Comparison of ENCODE assay signal across 17 cellular contexts in genomic region chr19:46606681-46607440, GRCh38. TPM values are rescaled to one million over a fixed set of nuclear protein-coding genes. Genes with fewer than 3 reads are reported as not detected.
DNase-seq lines count a peak whose midpoint lies in the region; ATAC-seq, FAIRE-seq and TF ChIP-seq lines count a peak whose summit lies in the region.
"Had no signal": no experiment of that assay in that cellular context is flagged by ENCODE, and none has a peak within 500 bp of the region (broad histone marks: within the 10 kb centered on the region; RNA-seq: fewer than 3 reads in every experiment).

No MANE protein-coding gene starts in this region.

- no peaks in the 10 kb centered on the region for H3K9me3 Mint-ChIP-seq in activated CD4-positive, alpha-beta memory T cell treated with anti-CD3 and anti-CD28 coated beads, Interleukin-2, amount 10 ng/mL, durations not matched to agents 7 days and 5 days
- no peaks in the 10 kb centered on the region for H3K9me3 Mint-ChIP-seq in activated CD4-positive, alpha-beta memory T cell treated with anti-CD3 and anti-CD28 coated beads for 36 hours
- H3K9me3 Mint-ChIP-seq in stimulated activated effector memory CD8-positive, alpha-beta T cell treated with anti-CD3 and anti-CD28 coated beads, Interleukin-12 subunit alpha, Interleukin-12 subunit beta, amount 100 ng/mL, for 72 hours: no peaks in the 10 kb centered on the region

- no peaks in the 10 kb centered on the region for H3K27me3 Mint-ChIP-seq in activated CD4-positive, alpha-beta memory T cell treated with anti-CD3 and anti-CD28 coated beads, Interleukin-2, amount 10 ng/mL, durations not matched to agents 7 days and 5 days
- no peaks in the 10 kb centered on the region for H3K27me3 Mint-ChIP-seq in activated CD4-positive, alpha-beta memory T cell treated with anti-CD3 and anti-CD28 coated beads for 36 hours

- intact Hi-C loops in activated CD4-positive, alpha-beta memory T cell treated with anti-CD3 and anti-CD28 coated beads for 36 hours (cut with micrococcal nuclease): no loop called here
- intact Hi-C loops in kidney (cut with DNase I) (no loop called here), prostate gland (cut with DNase I) (no loop called here)

- no peaks in the 10 kb centered on the region for H3K9me3 ChIP-seq in kidney (ENCODE audit: control insufficient read depth in 1 of 2, low read length in 2 of 2)
- no peaks in the 10 kb centered on the region for H3K9me3 ChIP-seq in prostate gland

- TF ChIP-seq CTCF in VCaP (conservative IDR thresholded peaks at IDR 0.05): no peak
- no peak for TF ChIP-seq CTCF in kidney (IDR thresholded peaks at IDR 0.05; ENCODE audit: borderline replicate concordance, extremely low read depth, insufficient read depth)
- no peak for TF ChIP-seq CTCF in prostate gland (IDR thresholded peaks at IDR 0.05)

- H3K27ac ChIP-seq in VCaP: 0 out of 2 replicates have a peak overlapping the region, but pooled peaks have one; percentile 99
- no peak overlapping the region for H3K27ac ChIP-seq in kidney (ENCODE audit: low read depth in 2 of 2, low read length in 2 of 2)
- no peak overlapping the region for H3K27ac ChIP-seq in prostate gland

- FAIRE-seq in kidney (lab: Jason Lieb, UNC): no peak
- FAIRE-seq: A204.1, G401.6, GM18507 had no signal

- H3K4me1 ChIP-seq in kidney (ENCODE audit: control insufficient read depth in 1 of 2, insufficient read depth in 1 of 2, low read depth in 1 of 2, low read length in 2 of 2) (peaks cover 20 to 31% of the 10 kb centered on the region in 2 donors), prostate gland (replicated peaks) (peaks cover 3% of the 10 kb centered on the region)

- TF ChIP-seq POLR2A in prostate gland (IDR thresholded peaks at IDR 0.05): no peak

- H3K36me3 Mint-ChIP-seq in activated CD4-positive, alpha-beta memory T cell treated with anti-CD3 and anti-CD28 coated beads, Interleukin-2, amount 10 ng/mL, durations not matched to agents 7 days and 5 days (ENCODE audit: low read depth): peaks cover 84% of the 10 kb centered on the region
- H3K36me3 Mint-ChIP-seq in activated CD4-positive, alpha-beta memory T cell treated with anti-CD3 and anti-CD28 coated beads for 36 hours: peaks cover 54% of the 10 kb centered on the region
- peaks cover 87% of the 10 kb centered on the region for H3K36me3 Mint-ChIP-seq in stimulated activated effector memory CD8-positive, alpha-beta T cell treated with anti-CD3 and anti-CD28 coated beads, Interleukin-12 subunit alpha, Interleukin-12 subunit beta, amount 100 ng/mL, for 72 hours

- DNase-seq in activated CD4-positive, alpha-beta memory T cell treated with anti-CD3 and anti-CD28 coated beads, Interleukin-2, amount 10 ng/mL, durations not matched to agents 7 days and 5 days: peak; percentile 10
- no peak for DNase-seq in activated CD4-positive, alpha-beta memory T cell treated with anti-CD3 and anti-CD28 coated beads for 36 hours
- DNase-seq in kidney (peak; percentile 53), UCSD-AML1 (lab: John Stamatoyannopoulos, UW; ENCODE audit: unreplicated experiment) (no peak), NOMO-1 (lab: John Stamatoyannopoulos, UW; ENCODE audit: unreplicated experiment in 2 of 2) (no peak), prostate gland (ENCODE audit: low spot score) (no peak)
- DNase-seq in stimulated activated effector memory CD8-positive, alpha-beta T cell treated with anti-CD3 and anti-CD28 coated beads, Interleukin-12 subunit alpha, Interleukin-12 subunit beta, amount 100 ng/mL, for 72 hours (ENCODE audit: low spot score in 2 of 2): no peak
- DNase-seq: activated CD8-positive, alpha-beta memory T cell treated with anti-CD3 and anti-CD28 coated beads, Interleukin-2, amount 50 U/mL, for 4 hours; effector CD4-positive, alpha-beta T cell; foreskin fibroblast; GOT3 had no signal

- no peak overlapping the region for H3K4me3 Mint-ChIP-seq in activated CD4-positive, alpha-beta memory T cell treated with anti-CD3 and anti-CD28 coated beads, Interleukin-2, amount 10 ng/mL, durations not matched to agents 7 days and 5 days
- H3K4me3 Mint-ChIP-seq in activated CD4-positive, alpha-beta memory T cell treated with anti-CD3 and anti-CD28 coated beads for 36 hours: no peak overlapping the region
- no peak overlapping the region for H3K4me3 Mint-ChIP-seq in stimulated activated effector memory CD8-positive, alpha-beta T cell treated with anti-CD3 and anti-CD28 coated beads, Interleukin-12 subunit alpha, Interleukin-12 subunit beta, amount 100 ng/mL, for 72 hours

- ATAC-seq in stimulated activated effector memory CD8-positive, alpha-beta T cell treated with anti-CD3 and anti-CD28 coated beads, Interleukin-12 subunit alpha, Interleukin-12 subunit beta, amount 100 ng/mL, for 72 hours: no peak
- ATAC-seq: right cardiac atrium had no signal

- H3K36me3 ChIP-seq in kidney (ENCODE audit: control insufficient read depth in 1 of 2, insufficient read depth in 2 of 2, low read length in 2 of 2): peaks cover 21 to 40% of the 10 kb centered on the region in 2 donors
- H3K36me3 ChIP-seq in prostate gland: peaks cover 10 to 15% of the 10 kb centered on the region in 2 donors

- no peak overlapping the region for H3K27ac Mint-ChIP-seq in activated CD4-positive, alpha-beta memory T cell treated with anti-CD3 and anti-CD28 coated beads, Interleukin-2, amount 10 ng/mL, durations not matched to agents 7 days and 5 days
- H3K27ac Mint-ChIP-seq in activated CD4-positive, alpha-beta memory T cell treated with anti-CD3 and anti-CD28 coated beads for 36 hours: no peak overlapping the region
- H3K27ac Mint-ChIP-seq in stimulated activated effector memory CD8-positive, alpha-beta T cell treated with anti-CD3 and anti-CD28 coated beads, Interleukin-12 subunit alpha, Interleukin-12 subunit beta, amount 100 ng/mL, for 72 hours: peak overlapping the region; percentile 15

- no peak overlapping the region for H3K4me3 ChIP-seq in kidney (ENCODE audit: low read length in 2 of 2)
- no peak overlapping the region for H3K4me3 ChIP-seq in prostate gland

- no peak overlapping the region for H3K9ac ChIP-seq in kidney (ENCODE audit: low read length in 2 of 2)

- POLR2A ChIA-PET in activated CD4-positive, alpha-beta memory T cell treated with anti-CD3 and anti-CD28 coated beads, Interleukin-2, amount 10 ng/mL, durations not matched to agents 7 days and 5 days (lab: Charles Lee): interaction anchor here (0.7 to 1.2 kb wide), 3 partner anchors 12 to 96 kb away, joined by 3 to 4 read pairs (median 4); no protein-coding TSS in a partner anchor
- POLR2A ChIA-PET in activated CD4-positive, alpha-beta memory T cell treated with anti-CD3 and anti-CD28 coated beads for 36 hours (lab: Charles Lee): interaction anchor here (0.7 to 1.2 kb wide), 3 partner anchors 13 to 108 kb away, joined by 3 to 5 read pairs (median 3); no protein-coding TSS in a partner anchor

- no peaks in the 10 kb centered on the region for H3K27me3 ChIP-seq in prostate gland (replicated peaks; ENCODE audit: insufficient read depth)

- 65% methylated on average over 12 of the region's 12 CpGs for WGBS in prostate gland

- CTCF ChIA-PET in activated CD4-positive, alpha-beta memory T cell treated with anti-CD3 and anti-CD28 coated beads, Interleukin-2, amount 10 ng/mL, durations not matched to agents 7 days and 5 days (lab: Charles Lee): interaction anchor here (0.6 to 1.6 kb wide), 2 partner anchors 55 to 233 kb away, joined by 5 read pairs; no protein-coding TSS in a partner anchor
- CTCF ChIA-PET in activated CD4-positive, alpha-beta memory T cell treated with anti-CD3 and anti-CD28 coated beads for 36 hours (lab: Charles Lee): interaction anchor here (1.5 to 1.9 kb wide), 3 partner anchors 10 to 91 kb away, joined by 4 to 18 read pairs (median 4); no protein-coding TSS in a partner anchor

- peaks cover 72% of the 10 kb centered on the region for H3K4me1 Mint-ChIP-seq in activated CD4-positive, alpha-beta memory T cell treated with anti-CD3 and anti-CD28 coated beads, Interleukin-2, amount 10 ng/mL, durations not matched to agents 7 days and 5 days
- peaks cover 51% of the 10 kb centered on the region for H3K4me1 Mint-ChIP-seq in activated CD4-positive, alpha-beta memory T cell treated with anti-CD3 and anti-CD28 coated beads for 36 hours (ENCODE audit: low read depth)
- peaks cover 74% of the 10 kb centered on the region for H3K4me1 Mint-ChIP-seq in stimulated activated effector memory CD8-positive, alpha-beta T cell treated with anti-CD3 and anti-CD28 coated beads, Interleukin-12 subunit alpha, Interleukin-12 subunit beta, amount 100 ng/mL, for 72 hours

RNA-seq across cellular contexts. Expression of gene CALM3, which starts 5.7 kb away (rescaled TPM):
- total RNA-seq in activated CD4-positive, alpha-beta memory T cell treated with anti-CD3 and anti-CD28 coated beads, Interleukin-2, amount 10 ng/mL, durations not matched to agents 7 days and 5 days: 100 to 1,000 TPM; 446 to 465 TPM
- total RNA-seq in activated CD4-positive, alpha-beta memory T cell treated with anti-CD3 and anti-CD28 coated beads for 36 hours: 100 to 1,000 TPM; 410 to 425 TPM
- 217 TPM for total RNA-seq in kidney
- polyA plus RNA-seq in kidney (ENCODE audit: insufficient read depth, low read depth, low replicate concordance): 350 TPM
- 100 to 1,000 TPM; 166 to 171 TPM for total RNA-seq in prostate gland

RNA-seq across cellular contexts. Expression of gene PTGIR, which starts 18.0 kb away (rescaled TPM):
- 1 to 10 TPM; 5.3 to 5.6 TPM for total RNA-seq in activated CD4-positive, alpha-beta memory T cell treated with anti-CD3 and anti-CD28 coated beads, Interleukin-2, amount 10 ng/mL, durations not matched to agents 7 days and 5 days
- total RNA-seq in activated CD4-positive, alpha-beta memory T cell treated with anti-CD3 and anti-CD28 coated beads for 36 hours: 10 to 100 TPM; 22.6 to 24.6 TPM
- total RNA-seq in kidney (10.1 TPM), prostate gland (1 to 10 TPM in 1 of 2 donors, not detected in 1; 2.2 TPM)
- 7.5 TPM for polyA plus RNA-seq in kidney (ENCODE audit: insufficient read depth, low read depth, low replicate concordance)
- total RNA-seq: LHCN-M2 had no signal

RNA-seq across cellular contexts. Expression of gene GNG8, which starts 29.1 kb away (rescaled TPM):
- total RNA-seq in activated CD4-positive, alpha-beta memory T cell treated with anti-CD3 and anti-CD28 coated beads, Interleukin-2, amount 10 ng/mL, durations not matched to agents 7 days and 5 days: 1 to 10 TPM; 3.1 to 3.4 TPM
- 1 to 10 TPM; 9.5 TPM for total RNA-seq in activated CD4-positive, alpha-beta memory T cell treated with anti-CD3 and anti-CD28 coated beads for 36 hours
- not detected for total RNA-seq in kidney
- polyA plus RNA-seq in kidney (ENCODE audit: insufficient read depth, low read depth, low replicate concordance): not detected
- total RNA-seq in prostate gland: not detected
- total RNA-seq: LHCN-M2 had no signal
- polyA plus RNA-seq: right cardiac atrium had no signal

RNA-seq across cellular contexts. Expression of gene DACT3, which starts 54.1 kb away (rescaled TPM):
- total RNA-seq in activated CD4-positive, alpha-beta memory T cell treated with anti-CD3 and anti-CD28 coated beads, Interleukin-2, amount 10 ng/mL, durations not matched to agents 7 days and 5 days: under 1 TPM; 0.15 to 0.20 TPM
- 1 to 10 TPM; 2.8 to 3.0 TPM for total RNA-seq in activated CD4-positive, alpha-beta memory T cell treated with anti-CD3 and anti-CD28 coated beads for 36 hours
- total RNA-seq in kidney (10.4 TPM), prostate gland (10 to 100 TPM in 1 of 2 donors, 1 to 10 TPM in 1; 8.6 to 28.1 TPM)
- polyA plus RNA-seq in kidney (ENCODE audit: insufficient read depth, low read depth, low replicate concordance): 5.4 TPM

Comparison
In these comparisons a context has a peak if more than half of its experiments do, and no peak if none do; other contexts are left out.
1. DNase-seq: peak in activated CD4-positive, alpha-beta memory T cell treated with anti-CD3 and anti-CD28 coated beads, Interleukin-2, amount 10 ng/mL, durations not matched to agents 7 days and 5 days (single experiment) and kidney (single experiment); none in activated CD4-positive, alpha-beta memory T cell treated with anti-CD3 and anti-CD28 coated beads for 36 hours (single experiment), stimulated activated effector memory CD8-positive, alpha-beta T cell treated with anti-CD3 and anti-CD28 coated beads, Interleukin-12 subunit alpha, Interleukin-12 subunit beta, amount 100 ng/mL, for 72 hours (0 of 2), UCSD-AML1 (single experiment), NOMO-1 (0 of 2) and prostate gland (single experiment).